Comparison of ENCODE assay signal across 6 cellular contexts in genomic region chr16:3197694-3198333, GRCh38. TPM values are rescaled to one million over a fixed set of nuclear protein-coding genes. Genes with fewer than 3 reads are reported as not detected.
"Had no signal": no experiment of that assay in that cellular context is flagged by ENCODE, and none has a peak within 500 bp of the region (broad histone marks: within the 10 kb centered on the region; RNA-seq: fewer than 3 reads in every experiment).

No MANE protein-coding gene starts in this region.

RNA-seq across cellular contexts. Expression of gene OR1F1, which starts 9.8 kb away (rescaled TPM):
- total RNA-seq: GM23248, H7, H9, HFFc6 had no signal
- polyA plus RNA-seq: GM23248 had no signal

RNA-seq across cellular contexts. Expression of gene MEFV, which starts 58.6 kb away (rescaled TPM):
- total RNA-seq: GM23248, H1, H4, H9 had no signal
- polyA plus RNA-seq: GM23248 had no signal
